In genomic region chr2:3254438-3254941, GRCh38 we compare ENCODE assay signal across 12 cellular contexts.
A peak's percentile ranks its signal among the peaks of the same experiment; 100 is the strongest.
DNase-seq lines count a peak whose midpoint lies in the region; ATAC-seq and TF ChIP-seq lines count a peak whose summit lies in the region.
"Had no signal": no experiment of that assay in that cellular context is flagged by ENCODE, and none has a peak within 500 bp of the region (broad histone marks: within the 10 kb centered on the region; RNA-seq: fewer than 3 reads in every experiment).

No MANE protein-coding gene starts in this region.

- H3K4me3 Mint-ChIP-seq in T-helper 17 cell (no peak overlapping the region), GM23338 (no peak overlapping the region)
- H3K4me3 Mint-ChIP-seq in activated T-cell treated with anti-CD3 and anti-CD28 coated beads, Interleukin-2, amount 50 U/mL, for 4 hours = no peak overlapping the region
- H3K4me3 Mint-ChIP-seq: nephron had no signal

- TF ChIP-seq CTCF in GM12865 (IDR thresholded peaks at IDR 0.05; ENCODE audit: insufficient read depth, low read depth, low read length, missing control alignments) (no peak), adrenal gland (IDR thresholded peaks at IDR 0.05) (no peak), GM23338 (conservative IDR thresholded peaks at IDR 0.05; ENCODE audit: low read depth in 2 of 2) (no peak)

- H3K27ac ChIP-seq in adrenal gland (no peak overlapping the region), GM23338 (ENCODE audit: low read depth) (no peak overlapping the region)
- H3K27ac ChIP-seq: heart right ventricle had no signal

- peak overlapping the region; percentile 11 for H3K27ac Mint-ChIP-seq in T-helper 17 cell
- H3K27ac Mint-ChIP-seq in GM23338 = no peak overlapping the region
- H3K27ac Mint-ChIP-seq: nephron had no signal

- H2AFZ ChIP-seq in GM23338 = no peak overlapping the region

- H3K4me1 ChIP-seq in adrenal gland (replicated peaks in 1 of 2) (no peaks in the 10 kb centered on the region), GM23338 (ENCODE audit: insufficient read depth) (no peaks in the 10 kb centered on the region)
- H3K4me1 ChIP-seq: heart right ventricle had no signal

- H3K36me3 Mint-ChIP-seq in T-helper 17 cell (ENCODE audit: low read depth) (peaks cover 11% of the 10 kb centered on the region), GM23338 (ENCODE audit: low read depth) (peaks cover 33% of the 10 kb centered on the region)
- peaks cover 33% of the 10 kb centered on the region for H3K36me3 Mint-ChIP-seq in activated T-cell treated with anti-CD3 and anti-CD28 coated beads, Interleukin-2, amount 50 U/mL, for 4 hours (ENCODE audit: insufficient read depth)

- peaks cover 4% of the 10 kb centered on the region; the same call in 1 of the 2 replicates for H3K79me2 ChIP-seq in GM23338 (replicated peaks; ENCODE audit: insufficient read depth)

- peak; percentile 67 for ATAC-seq in GM19468 (IDR thresholded peaks at IDR 0.05; ENCODE audit: extremely low read depth, unreplicated experiment)
- peak; percentile 73 for ATAC-seq in HG03060 (IDR thresholded peaks at IDR 0.05; ENCODE audit: low read depth, unreplicated experiment)
- peak; percentile 41 for ATAC-seq in T-helper 17 cell
- ATAC-seq in activated T-cell treated with anti-CD3 and anti-CD28 coated beads, Interleukin-2, amount 50 U/mL, for 4 hours = no peak
- ATAC-seq in GM23338 = no peak

- no peaks in the 10 kb centered on the region for H3F3A ChIP-seq in GM23338 (replicated peaks; ENCODE audit: low read depth)

- H3K27me3 ChIP-seq in adrenal gland (no peaks in the 10 kb centered on the region), GM23338 (ENCODE audit: insufficient read depth) (no peaks in the 10 kb centered on the region)
- H3K27me3 ChIP-seq: heart right ventricle had no signal

- H3K27me3 Mint-ChIP-seq in T-helper 17 cell (no peaks in the 10 kb centered on the region), GM23338 (ENCODE audit: insufficient read depth, low read depth, poor library complexity) (peaks cover 4% of the 10 kb centered on the region)
- H3K27me3 Mint-ChIP-seq in activated T-cell treated with anti-CD3 and anti-CD28 coated beads, Interleukin-2, amount 50 U/mL, for 4 hours (ENCODE audit: low read depth) = no peaks in the 10 kb centered on the region

- no peak overlapping the region for H3K4me3 ChIP-seq in GM12865 (ENCODE audit: low read depth, low read length)
- no peak overlapping the region for H3K4me3 ChIP-seq in adrenal gland
- no peak overlapping the region for H3K4me3 ChIP-seq in GM23338
- H3K4me3 ChIP-seq: heart right ventricle had no signal

- intact Hi-C loops in adrenal gland (cut with DNase I) = no loop called here

- H4K20me1 ChIP-seq in GM23338 (replicated peaks; ENCODE audit: insufficient read depth) = peaks cover 8% of the 10 kb centered on the region

- peaks cover 2% of the 10 kb centered on the region for H3K9me3 ChIP-seq in T-helper 17 cell (ENCODE audit: control insufficient read depth, low read length, poor library complexity, severe bottlenecking)
- H3K9me3 ChIP-seq in adrenal gland (replicated peaks in 1 of 3) = peaks cover 0 to 2% (median 0%) of the 10 kb centered on the region in 3 donors

- H3K36me3 ChIP-seq in adrenal gland (replicated peaks in 1 of 2) = no peaks in the 10 kb centered on the region
- H3K36me3 ChIP-seq in GM23338 (ENCODE audit: insufficient read depth) = 0 out of 2 replicates have a peak, but pooled peaks cover 4% of the 10 kb centered on the region

- no peaks in the 10 kb centered on the region for H3K9me2 ChIP-seq in GM23338 (ENCODE audit: insufficient read depth)

- 90 to 96% (median 92%) methylated on average over 10 of the region's 10 CpGs for WGBS in adrenal gland, 4 donors

- peak; percentile 35 for DNase-seq in GM12865 (ENCODE audit: low read depth)
- no peak for DNase-seq in T-helper 17 cell
- no peak for DNase-seq in adrenal gland
- DNase-seq in central memory CD4-positive, alpha-beta T cell = no peak
- DNase-seq in activated T-cell treated with anti-CD3 and anti-CD28 coated beads, Interleukin-2, amount 50 U/mL, for 4 hours = no peak
- no peak for DNase-seq in GM23338 (ENCODE audit: low spot score)
- DNase-seq: H7, heart right ventricle, NCI-H1048 had no signal

- TF ChIP-seq POLR2A in adrenal gland (IDR thresholded peaks at IDR 0.05) = no peak

- H3K4me1 Mint-ChIP-seq in T-helper 17 cell (peaks cover 6% of the 10 kb centered on the region), GM23338 (peaks cover 12% of the 10 kb centered on the region; the same call in 2 of the 3 replicates)
- peaks cover 9% of the 10 kb centered on the region for H3K4me1 Mint-ChIP-seq in activated T-cell treated with anti-CD3 and anti-CD28 coated beads, Interleukin-2, amount 50 U/mL, for 4 hours (ENCODE audit: low read depth)
- H3K4me1 Mint-ChIP-seq: nephron had no signal

- H3K9me3 Mint-ChIP-seq in activated T-cell treated with anti-CD3 and anti-CD28 coated beads, Interleukin-2, amount 50 U/mL, for 4 hours = peaks cover 4% of the 10 kb centered on the region
- H3K9me3 Mint-ChIP-seq in GM23338 = peaks cover 21% of the 10 kb centered on the region

- no peak overlapping the region for H3K4me2 ChIP-seq in GM23338

TF ChIP-seq in GM23338, 12 proteins besides CTCF, POLR2A, EP300 and RAD21 (continues in another document):
- TF ChIP-seq ZNF462 (CRISPR knock-in tag; IDR thresholded peaks at IDR 0.05) (no peak), ETS1 (IDR thresholded peaks at IDR 0.05) (no peak), JUNB (IDR thresholded peaks at IDR 0.05; ENCODE audit: unreplicated experiment) (no peak), ZNF331 (CRISPR knock-in tag; IDR thresholded peaks at IDR 0.05; ENCODE audit: low read depth) (no peak), EZH2 (IDR thresholded peaks at IDR 0.05; ENCODE audit: low read depth, unreplicated experiment) (no peak), EZH2phosphoT487 (IDR thresholded peaks at IDR 0.05; ENCODE audit: unreplicated experiment) (no peak), CREB1 (CRISPR knock-in tag; IDR thresholded peaks at IDR 0.05; ENCODE audit: low read depth) (no peak)

Comparison
In these comparisons a context has a peak if more than half of its experiments do, and no peak if none do; other contexts are left out.
1. ATAC-seq: peak in GM19468 (single experiment), HG03060 (single experiment) and T-helper 17 cell (single experiment); none in activated T-cell treated with anti-CD3 and anti-CD28 coated beads, Interleukin-2, amount 50 U/mL, for 4 hours (0 of 2) and GM23338 (single experiment).